Comparison of ENCODE assay signal across 2 cellular contexts in genomic region chr2:111071480-111072143, GRCh38.
TF ChIP-seq lines count a peak whose summit lies in the region.

No MANE protein-coding gene starts in this region.

TF ChIP-seq in IMR-90, 13 proteins besides CTCF, POLR2A, EP300 and RAD21:
- TF ChIP-seq USF2 (IDR thresholded peaks at IDR 0.05; ENCODE audit: low read depth, low read length) = peak; percentile 81; the same call in 1 of the 2 replicates
- TF ChIP-seq ELK1 (IDR thresholded peaks at IDR 0.05; ENCODE audit: borderline replicate concordance, low read depth, low read length) = no peak

TF ChIP-seq in GM23338, 12 proteins besides CTCF, POLR2A, EP300 and RAD21:
- no peak for TF ChIP-seq ZNF462 (CRISPR knock-in tag; IDR thresholded peaks at IDR 0.05)
- no peak for TF ChIP-seq NANOG (IDR thresholded peaks at IDR 0.05; ENCODE audit: borderline replicate concordance)
- no peak for TF ChIP-seq REST (IDR thresholded peaks at IDR 0.05; ENCODE audit: unreplicated experiment)
- TF ChIP-seq ZNF114 (CRISPR knock-in tag; IDR thresholded peaks at IDR 0.05) = no peak
- TF ChIP-seq ZNF331 (CRISPR knock-in tag; IDR thresholded peaks at IDR 0.05; ENCODE audit: low read depth) = no peak
- no peak for TF ChIP-seq ETS1 (IDR thresholded peaks at IDR 0.05)
- TF ChIP-seq EZH2 (IDR thresholded peaks at IDR 0.05; ENCODE audit: low read depth, unreplicated experiment) = no peak
- TF ChIP-seq STAT1 (IDR thresholded peaks at IDR 0.05; ENCODE audit: unreplicated experiment) = no peak
- TF ChIP-seq EZH2phosphoT487 (IDR thresholded peaks at IDR 0.05; ENCODE audit: unreplicated experiment) = no peak
- no peak for TF ChIP-seq CREB1 (CRISPR knock-in tag; IDR thresholded peaks at IDR 0.05; ENCODE audit: low read depth)
- no peak for TF ChIP-seq JUNB (IDR thresholded peaks at IDR 0.05; ENCODE audit: unreplicated experiment)
- TF ChIP-seq POLR2AphosphoS5 (IDR thresholded peaks at IDR 0.05; ENCODE audit: low read depth) = no peak
